In genomic region chr19:57305056-57305455, GRCh38 we compare ENCODE assay signal across 28 cellular contexts. TPM values are rescaled to one million over a fixed set of nuclear protein-coding genes. Genes with fewer than 3 reads are reported as not detected.
"Had no signal": no experiment of that assay in that cellular context is flagged by ENCODE, and none has a peak within 500 bp of the region (broad histone marks: within the 10 kb centered on the region; RNA-seq: fewer than 3 reads in every experiment).

No MANE protein-coding gene starts in this region.

- H3K27me3 Mint-ChIP-seq: activated CD4-positive, alpha-beta T cell treated with anti-CD3 and anti-CD28 coated beads, Interleukin-2, amount 10 ng/mL, durations not matched to agents 7 days and 5 days; activated CD8-positive, alpha-beta memory T cell treated with anti-CD3 and anti-CD28 coated beads, Interleukin-2, amount 10 ng/mL, durations not matched to agents 7 days and 5 days; activated CD8-positive, alpha-beta T cell treated with anti-CD3 and anti-CD28 coated beads for 36 hours; activated naive CD4-positive, alpha-beta T cell treated with anti-CD3 and anti-CD28 coated beads, Interleukin-2, amount 50 U/mL, for 24 hours; natural killer cell treated with Interleukin-12 subunit alpha and Interleukin-12 subunit beta and Interleukin-15 and Interleukin-18, amount 100 ng/mL, for 72 hours; stimulated activated naive CD8-positive, alpha-beta T cell treated with anti-CD3 and anti-CD28 coated beads, Interleukin-15, Interleukin-2, amounts not matched to agents 100 ng/mL and 50 ng/mL, for 24 hours; T-cell had no signal

- H3K36me3 ChIP-seq: cardiac muscle cell had no signal

- H3K4me3 Mint-ChIP-seq: activated CD4-positive, alpha-beta T cell treated with anti-CD3 and anti-CD28 coated beads, Interleukin-2, amount 10 ng/mL, durations not matched to agents 7 days and 5 days; activated CD8-positive, alpha-beta memory T cell treated with anti-CD3 and anti-CD28 coated beads, Interleukin-2, amount 10 ng/mL, durations not matched to agents 7 days and 5 days; activated CD8-positive, alpha-beta T cell treated with anti-CD3 and anti-CD28 coated beads for 36 hours; activated naive CD4-positive, alpha-beta T cell treated with anti-CD3 and anti-CD28 coated beads, Interleukin-2, amount 50 U/mL, for 24 hours; activated T-helper 1 cell treated with anti-CD3 and anti-CD28 coated beads, Interleukin-12 subunit alpha, Interleukin-12 subunit beta, Interleukin-2, Interleukin-4 antibody, amounts not matched to agents 30 ng/mL and 10 ng/mL and 1 ng/mL, durations not matched to agents 14 hours and 24 hours and 36 hours; natural killer cell treated with Interleukin-12 subunit alpha and Interleukin-12 subunit beta and Interleukin-15 and Interleukin-18, amount 100 ng/mL, for 72 hours; stimulated activated naive CD8-positive, alpha-beta T cell treated with anti-CD3 and anti-CD28 coated beads, Interleukin-15, Interleukin-2, amounts not matched to agents 100 ng/mL and 50 ng/mL, for 24 hours; T-cell; T-helper 2 cell treated with Interferon-gamma antibody and Interleukin-4, amounts not matched to agents 5 μg/mL and 100 μg/mL, for 36 hours had no signal

- H3K9me3 ChIP-seq: esophagus muscularis mucosa, gastrocnemius medialis, pancreas, right atrium auricular region had no signal

- H3K4me1 Mint-ChIP-seq: activated CD4-positive, alpha-beta T cell treated with anti-CD3 and anti-CD28 coated beads, Interleukin-2, amount 10 ng/mL, durations not matched to agents 7 days and 5 days had no signal

- DNase-seq: activated CD4-positive, alpha-beta T cell treated with anti-CD3 and anti-CD28 coated beads, Interleukin-2, amount 10 ng/mL, durations not matched to agents 7 days and 5 days; activated CD8-positive, alpha-beta memory T cell treated with anti-CD3 and anti-CD28 coated beads, Interleukin-2, amount 10 ng/mL, durations not matched to agents 7 days and 5 days; activated CD8-positive, alpha-beta T cell treated with anti-CD3 and anti-CD28 coated beads for 36 hours; activated gamma-delta T cell; activated T-cell treated with anti-CD3 and anti-CD28 coated beads for 4 hours; dermis blood vessel endothelial cell; effector CD8-positive, alpha-beta T cell; gastrocnemius medialis; heart left ventricle; kidney; lower lobe of right lung; pancreas; psoas muscle; stimulated activated CD4-positive, alpha-beta T cell treated with anti-CD3 and anti-CD28 coated beads, Interleukin-12 subunit alpha, Interleukin-12 subunit beta, amount 100 ng/mL, for 4 hours; substantia nigra; T-cell had no signal

- H3K27me3 ChIP-seq: ascending aorta, cardiac muscle cell, esophagus muscularis mucosa, gastrocnemius medialis, heart left ventricle, pancreas, right atrium auricular region, tibial nerve had no signal

- H3K4me1 ChIP-seq: ascending aorta, pancreas had no signal

- H3K27ac ChIP-seq: ascending aorta, cardiac muscle cell, esophagus muscularis mucosa, heart left ventricle, lower lobe of right lung, pancreas, psoas muscle, right atrium auricular region, tibial nerve, VCaP had no signal

- ATAC-seq: activated CD4-positive, CD25-positive, alpha-beta regulatory T cell treated with anti-CD3 and anti-CD28 coated beads, Interleukin-2, amount 50 U/mL, for 24 hours; activated CD8-positive, alpha-beta memory T cell treated with anti-CD3 and anti-CD28 coated beads, Interleukin-2, amount 10 ng/mL, durations not matched to agents 7 days and 5 days; activated CD8-positive, alpha-beta T cell treated with anti-CD3 and anti-CD28 coated beads for 36 hours; gastrocnemius medialis; heart left ventricle; lower lobe of right lung; natural killer cell treated with Interleukin-12 subunit alpha and Interleukin-12 subunit beta and Interleukin-15 and Interleukin-18, amount 100 ng/mL, for 72 hours; pancreas; psoas muscle; T-cell had no signal

- H3K4me3 ChIP-seq: ascending aorta, cardiac muscle cell, esophagus muscularis mucosa, gastrocnemius medialis, heart left ventricle, lower lobe of right lung, pancreas, psoas muscle, right atrium auricular region, tibial nerve had no signal

- FAIRE-seq: kidney, pancreas had no signal

- H3K27ac Mint-ChIP-seq: activated CD4-positive, alpha-beta T cell treated with anti-CD3 and anti-CD28 coated beads, Interleukin-2, amount 10 ng/mL, durations not matched to agents 7 days and 5 days; activated CD8-positive, alpha-beta memory T cell treated with anti-CD3 and anti-CD28 coated beads, Interleukin-2, amount 10 ng/mL, durations not matched to agents 7 days and 5 days; activated CD8-positive, alpha-beta T cell treated with anti-CD3 and anti-CD28 coated beads for 36 hours; activated naive CD4-positive, alpha-beta T cell treated with anti-CD3 and anti-CD28 coated beads, Interleukin-2, amount 50 U/mL, for 24 hours; activated T-helper 1 cell treated with anti-CD3 and anti-CD28 coated beads, Interleukin-12 subunit alpha, Interleukin-12 subunit beta, Interleukin-2, Interleukin-4 antibody, amounts not matched to agents 30 ng/mL and 10 ng/mL and 1 ng/mL, durations not matched to agents 14 hours and 24 hours and 36 hours; natural killer cell treated with Interleukin-12 subunit alpha and Interleukin-12 subunit beta and Interleukin-15 and Interleukin-18, amount 100 ng/mL, for 72 hours; stimulated activated naive CD8-positive, alpha-beta T cell treated with anti-CD3 and anti-CD28 coated beads, Interleukin-15, Interleukin-2, amounts not matched to agents 100 ng/mL and 50 ng/mL, for 24 hours; T-cell; T-helper 2 cell treated with Interferon-gamma antibody and Interleukin-4, amounts not matched to agents 5 μg/mL and 100 μg/mL, for 36 hours had no signal

RNA-seq across cellular contexts. Expression of gene ZNF547, which starts 58.3 kb away (rescaled TPM):
- total RNA-seq: ascending aorta had no signal
